In the genomic region with DNA sequence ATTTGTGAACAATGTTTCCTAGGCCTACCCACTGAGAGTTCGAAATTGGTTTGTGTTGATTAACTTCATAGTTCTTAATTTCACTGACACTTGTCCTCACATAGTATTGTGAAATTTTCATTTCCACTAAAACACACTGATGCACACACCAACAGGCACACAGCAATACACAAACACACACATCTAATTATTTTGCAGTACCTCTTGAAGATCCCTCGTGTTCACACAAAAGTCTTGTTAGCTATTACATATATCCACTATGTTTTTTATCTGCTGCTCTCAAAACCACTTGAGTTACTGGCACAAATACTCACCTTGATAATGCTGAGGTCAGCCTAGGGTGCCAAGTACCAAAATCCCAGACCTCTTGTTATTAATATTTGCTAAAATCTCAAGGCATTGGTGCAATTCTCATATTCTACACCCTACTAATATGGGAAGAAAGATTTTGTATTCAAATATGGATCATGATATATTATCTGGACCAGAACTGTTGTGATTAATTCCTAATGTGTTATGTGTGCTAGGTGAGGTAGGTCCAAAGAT, we compare ENCODE assay signal across 38 cellular contexts.
"Had no signal": no experiment of that assay in that cellular context is flagged by ENCODE, and none has a peak within 500 bp of the region (broad histone marks: within the 10 kb centered on the region; RNA-seq: fewer than 3 reads in every experiment).

No MANE protein-coding gene starts in this region.

- H3K4me1 Mint-ChIP-seq: activated CD4-positive, alpha-beta memory T cell treated with anti-CD3 and anti-CD28 coated beads, Interleukin-2, amount 10 ng/mL, durations not matched to agents 7 days and 5 days; activated CD4-positive, alpha-beta T cell treated with anti-CD3 and anti-CD28 coated beads for 36 hours; activated CD4-positive, alpha-beta T cell treated with anti-CD3 and anti-CD28 coated beads, Interleukin-2, amount 10 ng/mL, durations not matched to agents 7 days and 5 days; activated CD8-positive, alpha-beta memory T cell treated with anti-CD3 and anti-CD28 coated beads, Interleukin-2, amount 10 ng/mL, durations not matched to agents 7 days and 5 days; activated naive CD4-positive, alpha-beta T cell treated with anti-CD3 and anti-CD28 coated beads, Interleukin-2, amount 10 ng/mL, durations not matched to agents 7 days and 5 days; activated naive CD4-positive, alpha-beta T cell treated with anti-CD3 and anti-CD28 coated beads, Interleukin-2, amount 50 U/mL, for 24 hours; activated naive CD8-positive, alpha-beta T cell treated with anti-CD3 and anti-CD28 coated beads, Interleukin-2, amount 10 ng/mL, durations not matched to agents 7 days and 5 days; activated naive CD8-positive, alpha-beta T cell treated with anti-CD3 and anti-CD28 coated beads, Interleukin-2, amount 50 U/mL, for 24 hours; brain; central memory CD8-positive, alpha-beta T cell had no signal

- H3K4me3 Mint-ChIP-seq: activated CD4-positive, alpha-beta memory T cell treated with anti-CD3 and anti-CD28 coated beads, Interleukin-2, amount 10 ng/mL, durations not matched to agents 7 days and 5 days; activated CD4-positive, alpha-beta T cell treated with anti-CD3 and anti-CD28 coated beads for 36 hours; activated CD4-positive, alpha-beta T cell treated with anti-CD3 and anti-CD28 coated beads, Interleukin-2, amount 10 ng/mL, durations not matched to agents 7 days and 5 days; activated CD8-positive, alpha-beta memory T cell treated with anti-CD3 and anti-CD28 coated beads, Interleukin-2, amount 10 ng/mL, durations not matched to agents 7 days and 5 days; activated CD8-positive, alpha-beta T cell treated with anti-CD3 and anti-CD28 coated beads, Interleukin-2, amount 10 ng/mL, durations not matched to agents 7 days and 5 days; activated naive CD4-positive, alpha-beta T cell treated with anti-CD3 and anti-CD28 coated beads, Interleukin-2, amount 10 ng/mL, durations not matched to agents 7 days and 5 days; activated naive CD4-positive, alpha-beta T cell treated with anti-CD3 and anti-CD28 coated beads, Interleukin-2, amount 50 U/mL, for 24 hours; activated naive CD8-positive, alpha-beta T cell; activated naive CD8-positive, alpha-beta T cell treated with anti-CD3 and anti-CD28 coated beads, Interleukin-2, amount 10 ng/mL, durations not matched to agents 7 days and 5 days; activated naive CD8-positive, alpha-beta T cell treated with anti-CD3 and anti-CD28 coated beads, Interleukin-2, amount 50 U/mL, for 24 hours; activated T-cell treated with anti-CD3 and anti-CD28 coated beads, Interleukin-2, amount 50 U/mL, for 24 hours; brain; central memory CD8-positive, alpha-beta T cell; T-helper 2 cell treated with Interferon-gamma antibody and Interleukin-4, amounts not matched to agents 5 μg/mL and 100 μg/mL, for 36 hours had no signal

- H3K4me3 ChIP-seq: ascending aorta, cardiac muscle cell had no signal

- H3K36me3 ChIP-seq: ascending aorta, cardiac muscle cell had no signal

- ATAC-seq: activated CD4-positive, alpha-beta T cell treated with anti-CD3 and anti-CD28 coated beads for 36 hours; activated CD4-positive, CD25-positive, alpha-beta regulatory T cell treated with anti-CD3 and anti-CD28 coated beads, Interleukin-2, amount 50 U/mL, for 24 hours; activated CD8-positive, alpha-beta memory T cell treated with anti-CD3 and anti-CD28 coated beads, Interleukin-2, amount 10 ng/mL, durations not matched to agents 7 days and 5 days; activated CD8-positive, alpha-beta T cell treated with anti-CD3 and anti-CD28 coated beads, Interleukin-2, amount 10 ng/mL, durations not matched to agents 7 days and 5 days; activated naive CD8-positive, alpha-beta T cell treated with anti-CD3 and anti-CD28 coated beads, Interleukin-2, amount 50 U/mL, for 24 hours had no signal

- H3K27ac Mint-ChIP-seq: activated CD4-positive, alpha-beta memory T cell treated with anti-CD3 and anti-CD28 coated beads, Interleukin-2, amount 10 ng/mL, durations not matched to agents 7 days and 5 days; activated CD4-positive, alpha-beta T cell treated with anti-CD3 and anti-CD28 coated beads for 36 hours; activated CD4-positive, alpha-beta T cell treated with anti-CD3 and anti-CD28 coated beads, Interleukin-2, amount 10 ng/mL, durations not matched to agents 7 days and 5 days; activated CD8-positive, alpha-beta memory T cell treated with anti-CD3 and anti-CD28 coated beads, Interleukin-2, amount 10 ng/mL, durations not matched to agents 7 days and 5 days; activated CD8-positive, alpha-beta T cell treated with anti-CD3 and anti-CD28 coated beads, Interleukin-2, amount 10 ng/mL, durations not matched to agents 7 days and 5 days; activated naive CD4-positive, alpha-beta T cell treated with anti-CD3 and anti-CD28 coated beads, Interleukin-2, amount 10 ng/mL, durations not matched to agents 7 days and 5 days; activated naive CD4-positive, alpha-beta T cell treated with anti-CD3 and anti-CD28 coated beads, Interleukin-2, amount 50 U/mL, for 24 hours; activated naive CD8-positive, alpha-beta T cell; activated naive CD8-positive, alpha-beta T cell treated with anti-CD3 and anti-CD28 coated beads, Interleukin-2, amount 10 ng/mL, durations not matched to agents 7 days and 5 days; activated naive CD8-positive, alpha-beta T cell treated with anti-CD3 and anti-CD28 coated beads, Interleukin-2, amount 50 U/mL, for 24 hours; activated T-cell treated with anti-CD3 and anti-CD28 coated beads, Interleukin-2, amount 50 U/mL, for 24 hours; activated T-helper 2 cell treated with anti-CD3 and anti-CD28 coated beads, Interferon-gamma antibody, Interleukin-2, Interleukin-4, amounts not matched to agents 10 μg/mL and 5 μg/mL and 100 μg/mL, durations not matched to agents 14 hours and 24 hours and 36 hours; brain; T-helper 2 cell treated with Interferon-gamma antibody and Interleukin-4, amounts not matched to agents 5 μg/mL and 100 μg/mL, for 36 hours had no signal

- H3K27ac ChIP-seq: ascending aorta, cardiac muscle cell, VCaP had no signal

- DNase-seq: activated CD4-positive, alpha-beta memory T cell treated with anti-CD3 and anti-CD28 coated beads, Interleukin-2, amount 10 ng/mL, durations not matched to agents 7 days and 5 days; activated CD4-positive, alpha-beta T cell treated with anti-CD3 and anti-CD28 coated beads for 1 hour; activated CD4-positive, alpha-beta T cell treated with anti-CD3 and anti-CD28 coated beads for 36 hours; activated CD4-positive, alpha-beta T cell treated with anti-CD3 and anti-CD28 coated beads for 48 hours; activated CD4-positive, alpha-beta T cell treated with anti-CD3 and anti-CD28 coated beads, Interleukin-2, amount 10 ng/mL, durations not matched to agents 7 days and 5 days; activated CD4-positive, alpha-beta T cell treated with anti-CD3 and anti-CD28 coated beads, Interleukin-2, amount 50 U/mL, for 48 hours; activated CD4-positive, CD25-positive, alpha-beta regulatory T cell; activated CD8-positive, alpha-beta memory T cell treated with anti-CD3 and anti-CD28 coated beads for 24 hours; activated CD8-positive, alpha-beta memory T cell treated with anti-CD3 and anti-CD28 coated beads, Interleukin-2, amount 10 ng/mL, durations not matched to agents 7 days and 5 days; activated CD8-positive, alpha-beta memory T cell treated with anti-CD3 and anti-CD28 coated beads, Interleukin-2, amount 50 U/mL, for 48 hours; activated CD8-positive, alpha-beta T cell treated with anti-CD3 and anti-CD28 coated beads, Interleukin-2, amount 10 ng/mL, durations not matched to agents 7 days and 5 days; activated effector memory CD4-positive, alpha-beta T cell treated with Interleukin-2 at 50 U/mL for 16 hours; activated gamma-delta T cell; activated naive CD4-positive, alpha-beta T cell treated with anti-CD3 and anti-CD28 coated beads, Interleukin-2, amount 10 ng/mL, durations not matched to agents 7 days and 5 days; activated naive CD4-positive, alpha-beta T cell treated with Interleukin-2 at 50 U/mL for 16 hours; activated naive CD8-positive, alpha-beta T cell treated with anti-CD3 and anti-CD28 coated beads, Interleukin-2, amount 10 ng/mL, durations not matched to agents 7 days and 5 days; activated naive CD8-positive, alpha-beta T cell treated with anti-CD3 and anti-CD28 coated beads, Interleukin-2, amount 50 U/mL, for 24 hours; activated T-cell treated with anti-CD3 and anti-CD28 coated beads, Interleukin-2, amount 50 U/mL, for 24 hours; activated T-cell treated with anti-CD3 and anti-CD28 coated beads, Interleukin-2, amount 50 U/mL, for 48 hours; amygdala; anterior cingulate cortex; caudate nucleus; cerebellar nuclear complex; T-helper 2 cell; T-helper 9 cell had no signal

- H3K4me1 ChIP-seq: ascending aorta had no signal

- H3K27me3 Mint-ChIP-seq: activated CD4-positive, alpha-beta memory T cell treated with anti-CD3 and anti-CD28 coated beads, Interleukin-2, amount 10 ng/mL, durations not matched to agents 7 days and 5 days; activated CD4-positive, alpha-beta T cell treated with anti-CD3 and anti-CD28 coated beads for 36 hours; activated CD4-positive, alpha-beta T cell treated with anti-CD3 and anti-CD28 coated beads, Interleukin-2, amount 10 ng/mL, durations not matched to agents 7 days and 5 days; activated CD8-positive, alpha-beta memory T cell treated with anti-CD3 and anti-CD28 coated beads, Interleukin-2, amount 10 ng/mL, durations not matched to agents 7 days and 5 days; activated naive CD4-positive, alpha-beta T cell treated with anti-CD3 and anti-CD28 coated beads, Interleukin-2, amount 10 ng/mL, durations not matched to agents 7 days and 5 days; activated naive CD4-positive, alpha-beta T cell treated with anti-CD3 and anti-CD28 coated beads, Interleukin-2, amount 50 U/mL, for 24 hours; activated naive CD8-positive, alpha-beta T cell; activated naive CD8-positive, alpha-beta T cell treated with anti-CD3 and anti-CD28 coated beads, Interleukin-2, amount 10 ng/mL, durations not matched to agents 7 days and 5 days; activated naive CD8-positive, alpha-beta T cell treated with anti-CD3 and anti-CD28 coated beads, Interleukin-2, amount 50 U/mL, for 24 hours; activated T-cell treated with anti-CD3 and anti-CD28 coated beads, Interleukin-2, amount 50 U/mL, for 24 hours; brain; central memory CD8-positive, alpha-beta T cell had no signal

- H3K27me3 ChIP-seq: ascending aorta, cardiac muscle cell had no signal

- FAIRE-seq: bronchial epithelial cell, colon, TTC549 had no signal

- H3K36me3 Mint-ChIP-seq: activated CD8-positive, alpha-beta memory T cell treated with anti-CD3 and anti-CD28 coated beads, Interleukin-2, amount 10 ng/mL, durations not matched to agents 7 days and 5 days; activated naive CD4-positive, alpha-beta T cell treated with anti-CD3 and anti-CD28 coated beads, Interleukin-2, amount 10 ng/mL, durations not matched to agents 7 days and 5 days; activated naive CD4-positive, alpha-beta T cell treated with anti-CD3 and anti-CD28 coated beads, Interleukin-2, amount 50 U/mL, for 24 hours; activated naive CD8-positive, alpha-beta T cell; activated naive CD8-positive, alpha-beta T cell treated with anti-CD3 and anti-CD28 coated beads, Interleukin-2, amount 10 ng/mL, durations not matched to agents 7 days and 5 days; brain had no signal
